Comparison of ENCODE assay signal across 8 cellular contexts in the genomic region with DNA sequence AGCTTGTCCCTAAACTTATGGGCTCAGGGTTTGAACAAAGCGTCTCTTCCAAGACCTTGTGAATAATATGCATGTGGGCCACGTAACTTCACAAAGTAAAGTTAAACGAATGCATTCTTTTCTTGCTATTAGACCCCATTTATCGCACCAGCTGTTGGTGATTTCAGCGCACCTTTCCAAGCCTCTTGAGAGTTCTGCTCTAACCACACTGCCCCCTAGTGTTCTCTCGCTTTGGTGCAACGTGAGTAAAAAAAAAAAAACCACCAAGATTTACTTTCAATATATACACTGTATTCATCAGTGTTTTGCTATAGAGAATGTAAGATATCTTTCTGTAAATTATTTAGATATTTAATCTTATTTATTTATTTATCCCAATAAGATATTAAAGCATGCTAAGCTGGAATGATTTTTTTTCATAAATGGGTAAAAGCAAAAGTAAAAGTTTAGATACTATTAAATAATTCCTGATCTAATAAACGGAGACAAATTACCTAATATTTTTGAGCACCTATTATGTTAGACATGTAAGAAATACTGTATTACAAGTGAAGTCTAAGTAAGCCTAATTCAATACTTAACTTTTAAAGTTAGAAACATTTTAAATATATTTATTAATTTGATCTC.
DNase-seq lines count a peak whose midpoint lies in the region; ATAC-seq and TF ChIP-seq lines count a peak whose summit lies in the region.

No MANE protein-coding gene starts in this region.

- H3K27me3 ChIP-seq in Peyer's patch: no peaks in the 10 kb centered on the region

- no peak overlapping the region for H3K27ac ChIP-seq in Peyer's patch

- no peak overlapping the region for H3K4me3 ChIP-seq in Jurkat, Clone E6-1 (ENCODE audit: low read length)
- no peak overlapping the region for H3K4me3 ChIP-seq in Peyer's patch

- peak; percentile 19 to 79 (median 60) for TF ChIP-seq CTCF in Peyer's patch (IDR thresholded peaks at IDR 0.05)

- TF ChIP-seq POLR2A in Peyer's patch (IDR thresholded peaks at IDR 0.05): no peak

- no peaks in the 10 kb centered on the region for H3K36me3 ChIP-seq in Peyer's patch

- peak; percentile 69 for ATAC-seq in GM18870 (IDR thresholded peaks at IDR 0.05; ENCODE audit: unreplicated experiment)

- DNase-seq in AG20443 (ENCODE audit: low spot score) (peak; percentile 24), Peyer's patch (peak in 2 of 3 donors; percentile 25 to 70), glomerular endothelial cell (ENCODE audit: extremely low read depth, low read depth, low spot score) (peak; percentile 75), pulmonary artery endothelial cell (ENCODE audit: low read depth, low spot score) (peak; percentile 55), occipital lobe (lab: John Stamatoyannopoulos, UW) (no peak)
- DNase-seq in Jurkat, Clone E6-1 (ENCODE audit: low read depth, low spot score): peak; percentile 76
- DNase-seq in activated T-helper 9 cell treated with anti-CD3 and anti-CD28 coated beads, Interleukin-2, amount 50 U/mL, for 16 hours (ENCODE audit: low read depth): peak; percentile 12

- H3K9me3 ChIP-seq in Peyer's patch: no peaks in the 10 kb centered on the region

- no peaks in the 10 kb centered on the region for H3K4me1 ChIP-seq in Peyer's patch
